Comparison of ENCODE assay signal across 11 cellular contexts in genomic region chr1:27144920-27145661, GRCh38. TPM values are rescaled to one million over a fixed set of nuclear protein-coding genes. Genes with fewer than 3 reads are reported as not detected.
DNase-seq lines count a peak whose midpoint lies in the region; ATAC-seq and TF ChIP-seq lines count a peak whose summit lies in the region.
"Had no signal": no experiment of that assay in that cellular context is flagged by ENCODE, and none has a peak within 500 bp of the region (broad histone marks: within the 10 kb centered on the region; RNA-seq: fewer than 3 reads in every experiment).

No MANE protein-coding gene starts in this region.

- no peak overlapping the region for H3K4me3 ChIP-seq in esophagus muscularis mucosa

- peaks cover 47 to 74% (median 53%) of the 10 kb centered on the region in 4 donors for H3K4me1 ChIP-seq in esophagus muscularis mucosa

- no peak for ATAC-seq in left lobe of liver
- ATAC-seq in HG02970 (IDR thresholded peaks at IDR 0.05; ENCODE audit: low FRiP score, unreplicated experiment): no peak
- no peak for ATAC-seq in HG02678 (IDR thresholded peaks at IDR 0.05; ENCODE audit: unreplicated experiment)

- in situ Hi-C loops in ACHN (cut with HindIII; ENCODE audit: low pct_ligation_motif_present, low pct_unique_long_range_greater_than_20kb, low sequenced_read_pairs): no loop called here

- H3K27me3 ChIP-seq in esophagus muscularis mucosa: no peaks in the 10 kb centered on the region

- WGBS in esophagus muscularis mucosa: 77% methylated on average over 5 of the region's 5 CpGs

- peak overlapping the region; percentile 95 for H3K27ac Mint-ChIP-seq in nephron progenitor cell
- H3K27ac Mint-ChIP-seq: IgD-negative memory B cell; T-helper 1 cell treated with Interleukin-12 subunit alpha and Interleukin-12 subunit beta and Interleukin-4 antibody, amounts not matched to agents 30 μg/mL and 1 μg/mL, for 36 hours had no signal

- TF ChIP-seq POLR2A in esophagus muscularis mucosa (IDR thresholded peaks at IDR 0.05; ENCODE audit: low read depth): no peak

- H3K27me3 Mint-ChIP-seq in nephron progenitor cell (ENCODE audit: low read depth, poor library complexity): peaks cover 5% of the 10 kb centered on the region
- H3K27me3 Mint-ChIP-seq: IgD-negative memory B cell had no signal

- no peak for TF ChIP-seq CTCF in esophagus muscularis mucosa (IDR thresholded peaks at IDR 0.05)
- TF ChIP-seq CTCF in nephron progenitor cell (IDR thresholded peaks at IDR 0.05): no peak

- no peaks in the 10 kb centered on the region for H3K9me3 Mint-ChIP-seq in nephron progenitor cell
- H3K9me3 Mint-ChIP-seq: IgD-negative memory B cell; T-helper 1 cell treated with Interleukin-12 subunit alpha and Interleukin-12 subunit beta and Interleukin-4 antibody, amounts not matched to agents 30 μg/mL and 1 μg/mL, for 36 hours had no signal

- peaks cover 6% of the 10 kb centered on the region for H3K36me3 Mint-ChIP-seq in nephron progenitor cell (ENCODE audit: low read depth)
- H3K36me3 Mint-ChIP-seq: IgD-negative memory B cell had no signal

- H3K36me3 ChIP-seq in esophagus muscularis mucosa: no peaks in the 10 kb centered on the region

- H3K4me3 Mint-ChIP-seq in nephron progenitor cell: no peak overlapping the region
- H3K4me3 Mint-ChIP-seq: IgD-negative memory B cell; T-helper 1 cell treated with Interleukin-12 subunit alpha and Interleukin-12 subunit beta and Interleukin-4 antibody, amounts not matched to agents 30 μg/mL and 1 μg/mL, for 36 hours had no signal

- peak overlapping the region; percentile 48 to 67 (median 65) for H3K27ac ChIP-seq in esophagus muscularis mucosa (replicated peaks in 1 of 4)

- intact Hi-C loops in esophagus muscularis mucosa (cut with DNase I): no loop called here

- no peaks in the 10 kb centered on the region for H3K9me3 ChIP-seq in esophagus muscularis mucosa

- DNase-seq in ACHN (peak; percentile 11), NCI-H69 (lab: John Stamatoyannopoulos, UW) (peak; percentile 87), esophagus muscularis mucosa (ENCODE audit: extremely low spot score) (no peak), nephron progenitor cell (no peak), left lobe of liver (ENCODE audit: low spot score) (no peak)
- DNase-seq in stimulated activated CD4-positive, alpha-beta T cell treated with anti-CD3 and anti-CD28 coated beads, Interleukin-4, amount 100 ng/mL, for 4 hours: no peak
- DNase-seq: substantia nigra had no signal

- TF ChIP-seq EP300 in esophagus muscularis mucosa (IDR thresholded peaks at IDR 0.05): no peak

- peaks cover 62% of the 10 kb centered on the region for H3K4me1 Mint-ChIP-seq in nephron progenitor cell

RNA-seq across cellular contexts. Expression of gene SLC9A1, which starts 9.8 kb away (rescaled TPM):
- total RNA-seq in esophagus muscularis mucosa (10 to 100 TPM in 3 of 4 donors, 1 to 10 TPM in 1; 8.3 to 29.2 (median 11.4) TPM), left lobe of liver (2.7 TPM)

Comparison
In these comparisons a context has a peak if more than half of its experiments do, and no peak if none do; other contexts are left out.
1. DNase-seq: peak in ACHN (single experiment) and NCI-H69 (single experiment); none in esophagus muscularis mucosa (single experiment), nephron progenitor cell (single experiment), left lobe of liver (single experiment) and stimulated activated CD4-positive, alpha-beta T cell treated with anti-CD3 and anti-CD28 coated beads, Interleukin-4, amount 100 ng/mL, for 4 hours (0 of 2).